In the genomic region with DNA sequence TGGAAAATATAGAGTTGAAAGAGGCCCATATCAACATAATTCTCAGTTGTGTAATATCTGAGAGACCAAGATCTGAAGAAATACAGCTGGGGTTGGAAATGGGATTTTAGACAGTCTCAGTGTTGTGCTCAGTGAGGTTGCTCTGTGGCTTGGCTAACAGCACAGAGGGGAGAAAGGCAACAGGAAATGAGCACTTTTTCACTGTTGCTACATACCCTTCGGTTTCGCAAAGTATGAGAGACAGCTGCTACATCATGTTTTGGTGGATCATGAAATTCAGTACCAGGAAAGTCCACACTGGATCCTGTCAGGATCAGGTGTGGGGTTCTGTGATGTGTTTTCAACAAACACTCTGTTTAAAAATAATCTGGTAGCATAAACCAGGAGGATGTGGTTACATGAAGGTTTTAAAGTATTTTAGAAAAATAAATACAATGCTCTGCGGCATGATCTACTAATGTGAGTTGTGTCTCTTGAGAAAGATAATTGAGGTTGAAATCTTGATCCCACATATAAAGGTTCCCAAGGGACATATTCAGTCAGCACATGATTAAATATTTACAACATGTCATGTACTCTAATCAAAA, we compare ENCODE assay signal across 8 cellular contexts. TPM values are rescaled to one million over a fixed set of nuclear protein-coding genes. Genes with fewer than 3 reads are reported as not detected.
DNase-seq lines count a peak whose midpoint lies in the region; ATAC-seq and TF ChIP-seq lines count a peak whose summit lies in the region.

No MANE protein-coding gene starts in this region.

- H3K9me3 ChIP-seq in CD8-positive, alpha-beta memory T cell (ENCODE audit: low read length) = no peaks in the 10 kb centered on the region
- H3K9me3 ChIP-seq in adipocyte (ENCODE audit: control insufficient read depth, low read length) (no peaks in the 10 kb centered on the region), ovary (no peaks in the 10 kb centered on the region)

- peaks cover 3% of the 10 kb centered on the region in 2 donors for H3K27me3 Mint-ChIP-seq in CD8-positive, alpha-beta memory T cell
- peaks cover 13% of the 10 kb centered on the region for H3K27me3 Mint-ChIP-seq in WTC11 (ENCODE audit: low read depth)

- no peak overlapping the region for H3K9ac ChIP-seq in adipocyte (ENCODE audit: low read length)

- H3K4me3 Mint-ChIP-seq in CD8-positive, alpha-beta memory T cell = peak overlapping the region in 6 of 7 donors; percentile 13 to 68 (median 46)
- no peak overlapping the region for H3K4me3 Mint-ChIP-seq in WTC11

- no peaks in the 10 kb centered on the region for H3K9me3 Mint-ChIP-seq in CD8-positive, alpha-beta memory T cell
- no peaks in the 10 kb centered on the region for H3K9me3 Mint-ChIP-seq in WTC11

- H3K4me3 ChIP-seq in CD8-positive, alpha-beta memory T cell (ENCODE audit: low read length) = no peak overlapping the region
- H3K4me3 ChIP-seq in adipocyte (ENCODE audit: low read length) (no peak overlapping the region), ovary (no peak overlapping the region)

- no peaks in the 10 kb centered on the region for H3K36me3 ChIP-seq in CD8-positive, alpha-beta memory T cell (ENCODE audit: insufficient read depth, low read length)
- H3K36me3 ChIP-seq in adipocyte (ENCODE audit: control insufficient read depth, insufficient read depth, low read length, severe bottlenecking) = no peaks in the 10 kb centered on the region
- no peaks in the 10 kb centered on the region for H3K36me3 ChIP-seq in ovary

- POLR2A ChIA-PET in CD8-positive, alpha-beta memory T cell (lab: Charles Lee) = no interaction called here
- POLR2A ChIA-PET in WTC11 (lab: Charles Lee) = no interaction called here

- H3K27ac Mint-ChIP-seq in CD8-positive, alpha-beta memory T cell = peak overlapping the region; percentile 30 to 86 (median 62)
- no peak overlapping the region for H3K27ac Mint-ChIP-seq in WTC11

- ATAC-seq in GM19438 (IDR thresholded peaks at IDR 0.05; ENCODE audit: low read depth, unreplicated experiment) (peak; percentile 91), HG03457 (IDR thresholded peaks at IDR 0.05; ENCODE audit: unreplicated experiment) (peak; percentile 82), WTC11 (no peak)

- peaks cover 26 to 51% (median 37%) of the 10 kb centered on the region in 3 donors for H3K4me1 Mint-ChIP-seq in CD8-positive, alpha-beta memory T cell
- peaks cover 10% of the 10 kb centered on the region for H3K4me1 Mint-ChIP-seq in WTC11

- TF ChIP-seq POLR2A in ovary (IDR thresholded peaks at IDR 0.05) = no peak

- peak; percentile 9 for TF ChIP-seq EP300 in ovary (IDR thresholded peaks at IDR 0.05)

- H3K4me1 ChIP-seq in CD8-positive, alpha-beta memory T cell (ENCODE audit: insufficient read depth, low read length) = peaks cover 31% of the 10 kb centered on the region
- H3K4me1 ChIP-seq in adipocyte (ENCODE audit: control insufficient read depth, insufficient read depth, low read length) (peaks cover 37% of the 10 kb centered on the region), ovary (ENCODE audit: insufficient read depth) (peaks cover 3% of the 10 kb centered on the region)

- DNase-seq in CD8-positive, alpha-beta memory T cell = peak in 3 of 5 donors; percentile 13 to 48 (median 16)
- DNase-seq in adipocyte (ENCODE audit: low read depth) = peak; percentile 81
- peak in 2 of 5 donors; percentile 33 to 58 for DNase-seq in ovary
- DNase-seq in NCI-H510A (lab: John Stamatoyannopoulos, UW) = no peak
- no peak for DNase-seq in WTC11 (ENCODE audit: low spot score)
- DNase-seq in SW 1271 (lab: John Stamatoyannopoulos, UW) = no peak

- TF ChIP-seq CTCF in ovary (IDR thresholded peaks at IDR 0.05) = no peak
- no peak for TF ChIP-seq CTCF in WTC11 (IDR thresholded peaks at IDR 0.05)

- no peak overlapping the region for H3K27ac ChIP-seq in CD8-positive, alpha-beta memory T cell (ENCODE audit: low read depth, low read length)
- peak overlapping the region in 1 of 2 donors; percentile 46 for H3K27ac ChIP-seq in ovary

- CTCF ChIA-PET in CD8-positive, alpha-beta memory T cell (lab: Charles Lee) = interaction anchor here (1.3 to 1.4 kb wide), 2 partner anchors 12 to 16 kb away, joined by 4 read pairs; no protein-coding TSS in a partner anchor
- CTCF ChIA-PET in WTC11 (lab: Charles Lee) = no interaction called here

- no peaks in the 10 kb centered on the region for H3K27me3 ChIP-seq in CD8-positive, alpha-beta memory T cell (ENCODE audit: insufficient read depth, low read length, poor library complexity, severe bottlenecking)
- H3K27me3 ChIP-seq in adipocyte (replicated peaks; ENCODE audit: control insufficient read depth, insufficient read depth, low read length) = peaks cover 6% of the 10 kb centered on the region
- H3K27me3 ChIP-seq in ovary = no peaks in the 10 kb centered on the region

- 20 to 33% (median 30%) methylated on average over 3 of the region's 3 CpGs for WGBS in ovary, 3 donors

- intact Hi-C loops in ovary (cut with DNase I) = loop anchor here in 1 of 4 donors (10.0 kb wide), 1 partner anchor 54 kb away; no protein-coding TSS in a partner anchor

- H3K36me3 Mint-ChIP-seq in CD8-positive, alpha-beta memory T cell = no peaks in the 10 kb centered on the region
- H3K36me3 Mint-ChIP-seq in WTC11 = no peaks in the 10 kb centered on the region

TF ChIP-seq in WTC11, 78 proteins besides CTCF, POLR2A, EP300 and RAD21:
- no peak for TF ChIP-seq ZBTB21 (CRISPR knock-in tag; IDR thresholded peaks at IDR 0.05; ENCODE audit: borderline replicate concordance)
- TF ChIP-seq NFATC4 (CRISPR knock-in tag; IDR thresholded peaks at IDR 0.05) = no peak
- TF ChIP-seq, protein P1, sequence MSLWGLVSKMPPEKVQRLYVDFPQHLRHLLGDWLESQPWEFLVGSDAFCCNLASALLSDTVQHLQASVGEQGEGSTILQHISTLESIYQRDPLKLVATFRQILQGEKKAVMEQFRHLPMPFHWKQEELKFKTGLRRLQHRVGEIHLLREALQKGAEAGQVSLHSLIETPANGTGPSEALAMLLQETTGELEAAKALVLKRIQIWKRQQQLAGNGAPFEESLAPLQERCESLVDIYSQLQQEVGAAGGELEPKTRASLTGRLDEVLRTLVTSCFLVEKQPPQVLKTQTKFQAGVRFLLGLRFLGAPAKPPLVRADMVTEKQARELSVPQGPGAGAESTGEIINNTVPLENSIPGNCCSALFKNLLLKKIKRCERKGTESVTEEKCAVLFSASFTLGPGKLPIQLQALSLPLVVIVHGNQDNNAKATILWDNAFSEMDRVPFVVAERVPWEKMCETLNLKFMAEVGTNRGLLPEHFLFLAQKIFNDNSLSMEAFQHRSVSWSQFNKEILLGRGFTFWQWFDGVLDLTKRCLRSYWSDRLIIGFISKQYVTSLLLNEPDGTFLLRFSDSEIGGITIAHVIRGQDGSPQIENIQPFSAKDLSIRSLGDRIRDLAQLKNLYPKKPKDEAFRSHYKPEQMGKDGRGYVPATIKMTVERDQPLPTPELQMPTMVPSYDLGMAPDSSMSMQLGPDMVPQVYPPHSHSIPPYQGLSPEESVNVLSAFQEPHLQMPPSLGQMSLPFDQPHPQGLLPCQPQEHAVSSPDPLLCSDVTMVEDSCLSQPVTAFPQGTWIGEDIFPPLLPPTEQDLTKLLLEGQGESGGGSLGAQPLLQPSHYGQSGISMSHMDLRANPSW (CRISPR knock-in tag; conservative IDR thresholded peaks at IDR 0.05; ENCODE audit: low read depth) = no peak
- TF ChIP-seq, protein P2, sequence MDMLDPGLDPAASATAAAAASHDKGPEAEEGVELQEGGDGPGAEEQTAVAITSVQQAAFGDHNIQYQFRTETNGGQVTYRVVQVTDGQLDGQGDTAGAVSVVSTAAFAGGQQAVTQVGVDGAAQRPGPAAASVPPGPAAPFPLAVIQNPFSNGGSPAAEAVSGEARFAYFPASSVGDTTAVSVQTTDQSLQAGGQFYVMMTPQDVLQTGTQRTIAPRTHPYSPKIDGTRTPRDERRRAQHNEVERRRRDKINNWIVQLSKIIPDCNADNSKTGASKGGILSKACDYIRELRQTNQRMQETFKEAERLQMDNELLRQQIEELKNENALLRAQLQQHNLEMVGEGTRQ (CRISPR knock-in tag; IDR thresholded peaks at IDR 0.05) = no peak
- TF ChIP-seq, protein P3, sequence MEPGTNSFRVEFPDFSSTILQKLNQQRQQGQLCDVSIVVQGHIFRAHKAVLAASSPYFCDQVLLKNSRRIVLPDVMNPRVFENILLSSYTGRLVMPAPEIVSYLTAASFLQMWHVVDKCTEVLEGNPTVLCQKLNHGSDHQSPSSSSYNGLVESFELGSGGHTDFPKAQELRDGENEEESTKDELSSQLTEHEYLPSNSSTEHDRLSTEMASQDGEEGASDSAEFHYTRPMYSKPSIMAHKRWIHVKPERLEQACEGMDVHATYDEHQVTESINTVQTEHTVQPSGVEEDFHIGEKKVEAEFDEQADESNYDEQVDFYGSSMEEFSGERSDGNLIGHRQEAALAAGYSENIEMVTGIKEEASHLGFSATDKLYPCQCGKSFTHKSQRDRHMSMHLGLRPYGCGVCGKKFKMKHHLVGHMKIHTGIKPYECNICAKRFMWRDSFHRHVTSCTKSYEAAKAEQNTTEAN (CRISPR knock-in tag; IDR thresholded peaks at IDR 0.05) = no peak
- TF ChIP-seq GTF2I (CRISPR knock-in tag; conservative IDR thresholded peaks at IDR 0.05) = no peak
- no peak for TF ChIP-seq GABPB1 (CRISPR knock-in tag; IDR thresholded peaks at IDR 0.05)
- no peak for TF ChIP-seq ZNF138 (CRISPR knock-in tag; conservative IDR thresholded peaks at IDR 0.05)
- no peak for TF ChIP-seq GRHL2 (CRISPR knock-in tag; IDR thresholded peaks at IDR 0.05; ENCODE audit: insufficient replicate concordance, severe bottlenecking)
- TF ChIP-seq ZNF263 (CRISPR knock-in tag; IDR thresholded peaks at IDR 0.05; ENCODE audit: low read depth) = no peak
- TF ChIP-seq, protein P4, sequence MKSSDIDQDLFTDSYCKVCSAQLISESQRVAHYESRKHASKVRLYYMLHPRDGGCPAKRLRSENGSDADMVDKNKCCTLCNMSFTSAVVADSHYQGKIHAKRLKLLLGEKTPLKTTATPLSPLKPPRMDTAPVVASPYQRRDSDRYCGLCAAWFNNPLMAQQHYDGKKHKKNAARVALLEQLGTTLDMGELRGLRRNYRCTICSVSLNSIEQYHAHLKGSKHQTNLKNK (CRISPR knock-in tag; IDR thresholded peaks at IDR 0.05) = no peak
- TF ChIP-seq, protein P5, sequence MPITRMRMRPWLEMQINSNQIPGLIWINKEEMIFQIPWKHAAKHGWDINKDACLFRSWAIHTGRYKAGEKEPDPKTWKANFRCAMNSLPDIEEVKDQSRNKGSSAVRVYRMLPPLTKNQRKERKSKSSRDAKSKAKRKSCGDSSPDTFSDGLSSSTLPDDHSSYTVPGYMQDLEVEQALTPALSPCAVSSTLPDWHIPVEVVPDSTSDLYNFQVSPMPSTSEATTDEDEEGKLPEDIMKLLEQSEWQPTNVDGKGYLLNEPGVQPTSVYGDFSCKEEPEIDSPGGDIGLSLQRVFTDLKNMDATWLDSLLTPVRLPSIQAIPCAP (CRISPR knock-in tag; IDR thresholded peaks at IDR 0.05) = no peak

RNA-seq across cellular contexts. Expression of a gene that starts 6.9 kb away (rescaled TPM):
- total RNA-seq in CD8-positive, alpha-beta memory T cell = under 1 TPM in 1 of 2 experiments, not detected in 1; 0.07 TPM
- polyA plus RNA-seq in CD8-positive, alpha-beta memory T cell = not detected
- total RNA-seq in ovary (1 to 10 TPM in 5 of 7 donors, under 1 TPM in 2; 0.46 to 9.3 (median 3.1) TPM), WTC11 (2021) (not detected in 3 replicates)
- 1 to 10 TPM in 1 of 2 donors, under 1 TPM in 1; 0.32 to 1.3 TPM for polyA plus RNA-seq in ovary

Comparison
In these comparisons a context has a peak if more than half of its experiments do, and no peak if none do; other contexts are left out.
1. DNase-seq: peak in CD8-positive, alpha-beta memory T cell (3 of 5) and adipocyte (single experiment); none in NCI-H510A (single experiment), WTC11 (single experiment) and SW 1271 (0 of 2).